11 cellular contexts compared by ENCODE assay signal in genomic region chr6:3887150-3887700, GRCh38. TPM values are rescaled to one million over a fixed set of nuclear protein-coding genes. Genes with fewer than 3 reads are reported as not detected.
A peak's percentile ranks its signal among the peaks of the same experiment; 100 is the strongest.
DNase-seq lines count a peak whose midpoint lies in the region; ATAC-seq, FAIRE-seq and TF ChIP-seq lines count a peak whose summit lies in the region.
"Had no signal": no experiment of that assay in that cellular context is flagged by ENCODE, and none has a peak within 500 bp of the region (broad histone marks: within the 10 kb centered on the region; RNA-seq: fewer than 3 reads in every experiment).

No MANE protein-coding gene starts in this region.

- no peaks in the 10 kb centered on the region for H4K20me1 ChIP-seq in astrocyte (ENCODE audit: insufficient read depth, low read length)
- H4K20me1 ChIP-seq in hepatocyte (ENCODE audit: insufficient read depth, poor library complexity, severe bottlenecking): no peaks in the 10 kb centered on the region

- H3K27me3 Mint-ChIP-seq in astrocyte (ENCODE audit: low read depth, unreplicated experiment): peaks cover 9% of the 10 kb centered on the region

- intact Hi-C loops in testis (cut with DNase I; ENCODE audit: low total_unique reads): no loop called here

- H3K4me3 Mint-ChIP-seq in astrocyte (ENCODE audit: unreplicated experiment): no peak overlapping the region

- H3K4me1 Mint-ChIP-seq in astrocyte (ENCODE audit: low read depth, unreplicated experiment): peaks cover 14% of the 10 kb centered on the region

- H3K9me2 ChIP-seq in hepatocyte (replicated peaks; ENCODE audit: insufficient read depth): no peaks in the 10 kb centered on the region

- no peak overlapping the region for H3K9ac ChIP-seq in astrocyte (ENCODE audit: low read length)

- H3K9me3 Mint-ChIP-seq in astrocyte (ENCODE audit: unreplicated experiment): no peaks in the 10 kb centered on the region

- H2AFZ ChIP-seq in astrocyte (ENCODE audit: low read depth, low read length) (no peak overlapping the region), hepatocyte (no peak overlapping the region)

- H3K79me2 ChIP-seq in astrocyte (ENCODE audit: insufficient read depth, low read length) (no peaks in the 10 kb centered on the region), hepatocyte (no peaks in the 10 kb centered on the region)

- WGBS in hepatocyte (ENCODE audit: low lambda C conversion rate, missing lambda C conversion rate): 72% methylated on average over 9 of the region's 9 CpGs
- 59 to 70% methylated on average over 9 of the region's 9 CpGs for WGBS in testis, 2 donors

- no peaks in the 10 kb centered on the region for H3K9me3 ChIP-seq in astrocyte (ENCODE audit: insufficient read depth, low read depth, low read length)
- no peaks in the 10 kb centered on the region for H3K9me3 ChIP-seq in hepatocyte (ENCODE audit: low read depth)
- H3K9me3 ChIP-seq in testis: no peaks in the 10 kb centered on the region
- H3K9me3 ChIP-seq in MG63: no peaks in the 10 kb centered on the region

- H3K27ac ChIP-seq in astrocyte (ENCODE audit: low read depth, low read length) (no peak overlapping the region), hepatocyte (no peak overlapping the region), testis (no peak overlapping the region)
- H3K27ac ChIP-seq: 22Rv1 had no signal

- H3K36me3 ChIP-seq in astrocyte (ENCODE audit: insufficient read depth, low read length) (no peaks in the 10 kb centered on the region), hepatocyte (replicated peaks; ENCODE audit: insufficient read depth, low read depth) (no peaks in the 10 kb centered on the region), testis (ENCODE audit: low read depth, missing control alignments) (no peaks in the 10 kb centered on the region), MG63 (no peaks in the 10 kb centered on the region)

- DNase-seq in DMS 273 (lab: John Stamatoyannopoulos, UW; ENCODE audit: unreplicated experiment) (peak; percentile 13), DMS 273 treated with DMSO at 0.1 percent for 48 hours (lab: John Stamatoyannopoulos, UW) (no peak), astrocyte (ENCODE audit: low read depth) (no peak), hepatocyte (ENCODE audit: low spot score) (no peak), testis (peak; percentile 41), MG63 (no peak)
- no peak for DNase-seq in activated effector memory CD4-positive, alpha-beta T cell treated with Interleukin-2 at 50 U/mL for 16 hours
- DNase-seq: H7, NCI-H526 had no signal

- no peak overlapping the region for H3K27ac Mint-ChIP-seq in astrocyte (ENCODE audit: unreplicated experiment)

- H3K4me2 ChIP-seq in astrocyte (ENCODE audit: low read length) (no peak overlapping the region), hepatocyte (no peak overlapping the region)

- no peak for TF ChIP-seq POLR2A in testis (IDR thresholded peaks at IDR 0.05)

- H3K4me1 ChIP-seq in astrocyte (ENCODE audit: insufficient read depth, low read length): peaks cover 11% of the 10 kb centered on the region
- H3K4me1 ChIP-seq in hepatocyte (ENCODE audit: insufficient read depth): peaks cover 20% of the 10 kb centered on the region
- peaks cover 4% of the 10 kb centered on the region for H3K4me1 ChIP-seq in testis

- H3K36me3 Mint-ChIP-seq in astrocyte (ENCODE audit: low read depth, unreplicated experiment): no peaks in the 10 kb centered on the region

- TF ChIP-seq CTCF in astrocyte (IDR thresholded peaks at IDR 0.05; ENCODE audit: insufficient read depth, low read depth, low read length) (peak; percentile 45), hepatocyte (IDR thresholded peaks at IDR 0.05; ENCODE audit: poor library complexity) (peak; percentile 50), testis (IDR thresholded peaks at IDR 0.05) (peak; percentile 16 to 35 (median 26))

- ATAC-seq in GM21717 (IDR thresholded peaks at IDR 0.05; ENCODE audit: unreplicated experiment): no peak

- FAIRE-seq in astrocyte (lab: Jason Lieb, UNC): no peak

- H3K27me3 ChIP-seq in astrocyte (ENCODE audit: insufficient read depth, low read length): no peaks in the 10 kb centered on the region
- H3K27me3 ChIP-seq in hepatocyte: no peaks in the 10 kb centered on the region
- H3K27me3 ChIP-seq in testis: no peaks in the 10 kb centered on the region
- no peaks in the 10 kb centered on the region for H3K27me3 ChIP-seq in MG63

- no peak overlapping the region for H3K4me3 ChIP-seq in astrocyte (ENCODE audit: insufficient read depth, low read depth, low read length)
- H3K4me3 ChIP-seq in hepatocyte: no peak overlapping the region
- no peak overlapping the region for H3K4me3 ChIP-seq in testis
- no peak overlapping the region for H3K4me3 ChIP-seq in MG63

RNA-seq across cellular contexts. Expression of gene FAM50B, which starts 38.1 kb away (rescaled TPM):
- 4.6 and 5.0 TPM in 2 replicates for total RNA-seq in astrocyte
- 0.84 and 1.6 TPM in 2 replicates for total RNA-seq in hepatocyte
- polyA plus RNA-seq in hepatocyte: 1.1 and 1.6 TPM in 2 replicates
- 10 to 100 TPM; 27.4 to 38.6 TPM for total RNA-seq in testis
- 24.5 TPM for polyA plus RNA-seq in testis (ENCODE audit: insufficient read depth, low read depth, low replicate concordance)
- not detected in 2 replicates for total RNA-seq in MG63 (2014; rRNA removed; shearing (Covaris generic); ENCODE audit: low replicate concordance)

Comparison
In these comparisons a context has a peak if more than half of its experiments do, and no peak if none do; other contexts are left out.
1. DNase-seq: peak in DMS 273 (single experiment) and testis (single experiment); none in DMS 273 treated with DMSO at 0.1 percent for 48 hours (single experiment), astrocyte (single experiment), hepatocyte (single experiment), activated effector memory CD4-positive, alpha-beta T cell treated with Interleukin-2 at 50 U/mL for 16 hours (single experiment) and MG63 (single experiment).
2. Peak in every context shown above with its lines, with median percentiles within 50 percentile points of each other: CTCF ChIP-seq.